1 cellular context compared by ENCODE assay signal in genomic region chr7:140675726-140676125, GRCh38.
TF ChIP-seq lines count a peak whose summit lies in the region.

No MANE protein-coding gene starts in this region.

TF ChIP-seq in GM23338, 12 proteins besides CTCF, POLR2A, EP300 and RAD21:
- TF ChIP-seq JUNB (IDR thresholded peaks at IDR 0.05; ENCODE audit: unreplicated experiment) (no peak), ZNF331 (CRISPR knock-in tag; IDR thresholded peaks at IDR 0.05; ENCODE audit: low read depth) (no peak), STAT1 (IDR thresholded peaks at IDR 0.05; ENCODE audit: unreplicated experiment) (no peak), EZH2phosphoT487 (IDR thresholded peaks at IDR 0.05; ENCODE audit: unreplicated experiment) (no peak)
- TF ChIP-seq, protein P1, sequence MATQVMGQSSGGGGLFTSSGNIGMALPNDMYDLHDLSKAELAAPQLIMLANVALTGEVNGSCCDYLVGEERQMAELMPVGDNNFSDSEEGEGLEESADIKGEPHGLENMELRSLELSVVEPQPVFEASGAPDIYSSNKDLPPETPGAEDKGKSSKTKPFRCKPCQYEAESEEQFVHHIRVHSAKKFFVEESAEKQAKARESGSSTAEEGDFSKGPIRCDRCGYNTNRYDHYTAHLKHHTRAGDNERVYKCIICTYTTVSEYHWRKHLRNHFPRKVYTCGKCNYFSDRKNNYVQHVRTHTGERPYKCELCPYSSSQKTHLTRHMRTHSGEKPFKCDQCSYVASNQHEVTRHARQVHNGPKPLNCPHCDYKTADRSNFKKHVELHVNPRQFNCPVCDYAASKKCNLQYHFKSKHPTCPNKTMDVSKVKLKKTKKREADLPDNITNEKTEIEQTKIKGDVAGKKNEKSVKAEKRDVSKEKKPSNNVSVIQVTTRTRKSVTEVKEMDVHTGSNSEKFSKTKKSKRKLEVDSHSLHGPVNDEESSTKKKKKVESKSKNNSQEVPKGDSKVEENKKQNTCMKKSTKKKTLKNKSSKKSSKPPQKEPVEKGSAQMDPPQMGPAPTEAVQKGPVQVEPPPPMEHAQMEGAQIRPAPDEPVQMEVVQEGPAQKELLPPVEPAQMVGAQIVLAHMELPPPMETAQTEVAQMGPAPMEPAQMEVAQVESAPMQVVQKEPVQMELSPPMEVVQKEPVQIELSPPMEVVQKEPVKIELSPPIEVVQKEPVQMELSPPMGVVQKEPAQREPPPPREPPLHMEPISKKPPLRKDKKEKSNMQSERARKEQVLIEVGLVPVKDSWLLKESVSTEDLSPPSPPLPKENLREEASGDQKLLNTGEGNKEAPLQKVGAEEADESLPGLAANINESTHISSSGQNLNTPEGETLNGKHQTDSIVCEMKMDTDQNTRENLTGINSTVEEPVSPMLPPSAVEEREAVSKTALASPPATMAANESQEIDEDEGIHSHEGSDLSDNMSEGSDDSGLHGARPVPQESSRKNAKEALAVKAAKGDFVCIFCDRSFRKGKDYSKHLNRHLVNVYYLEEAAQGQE (IDR thresholded peaks at IDR 0.05; ENCODE audit: unreplicated experiment) = no peak
- TF ChIP-seq, protein P2, sequence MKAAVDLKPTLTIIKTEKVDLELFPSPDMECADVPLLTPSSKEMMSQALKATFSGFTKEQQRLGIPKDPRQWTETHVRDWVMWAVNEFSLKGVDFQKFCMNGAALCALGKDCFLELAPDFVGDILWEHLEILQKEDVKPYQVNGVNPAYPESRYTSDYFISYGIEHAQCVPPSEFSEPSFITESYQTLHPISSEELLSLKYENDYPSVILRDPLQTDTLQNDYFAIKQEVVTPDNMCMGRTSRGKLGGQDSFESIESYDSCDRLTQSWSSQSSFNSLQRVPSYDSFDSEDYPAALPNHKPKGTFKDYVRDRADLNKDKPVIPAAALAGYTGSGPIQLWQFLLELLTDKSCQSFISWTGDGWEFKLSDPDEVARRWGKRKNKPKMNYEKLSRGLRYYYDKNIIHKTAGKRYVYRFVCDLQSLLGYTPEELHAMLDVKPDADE (IDR thresholded peaks at IDR 0.05) = no peak
- TF ChIP-seq, protein P3, sequence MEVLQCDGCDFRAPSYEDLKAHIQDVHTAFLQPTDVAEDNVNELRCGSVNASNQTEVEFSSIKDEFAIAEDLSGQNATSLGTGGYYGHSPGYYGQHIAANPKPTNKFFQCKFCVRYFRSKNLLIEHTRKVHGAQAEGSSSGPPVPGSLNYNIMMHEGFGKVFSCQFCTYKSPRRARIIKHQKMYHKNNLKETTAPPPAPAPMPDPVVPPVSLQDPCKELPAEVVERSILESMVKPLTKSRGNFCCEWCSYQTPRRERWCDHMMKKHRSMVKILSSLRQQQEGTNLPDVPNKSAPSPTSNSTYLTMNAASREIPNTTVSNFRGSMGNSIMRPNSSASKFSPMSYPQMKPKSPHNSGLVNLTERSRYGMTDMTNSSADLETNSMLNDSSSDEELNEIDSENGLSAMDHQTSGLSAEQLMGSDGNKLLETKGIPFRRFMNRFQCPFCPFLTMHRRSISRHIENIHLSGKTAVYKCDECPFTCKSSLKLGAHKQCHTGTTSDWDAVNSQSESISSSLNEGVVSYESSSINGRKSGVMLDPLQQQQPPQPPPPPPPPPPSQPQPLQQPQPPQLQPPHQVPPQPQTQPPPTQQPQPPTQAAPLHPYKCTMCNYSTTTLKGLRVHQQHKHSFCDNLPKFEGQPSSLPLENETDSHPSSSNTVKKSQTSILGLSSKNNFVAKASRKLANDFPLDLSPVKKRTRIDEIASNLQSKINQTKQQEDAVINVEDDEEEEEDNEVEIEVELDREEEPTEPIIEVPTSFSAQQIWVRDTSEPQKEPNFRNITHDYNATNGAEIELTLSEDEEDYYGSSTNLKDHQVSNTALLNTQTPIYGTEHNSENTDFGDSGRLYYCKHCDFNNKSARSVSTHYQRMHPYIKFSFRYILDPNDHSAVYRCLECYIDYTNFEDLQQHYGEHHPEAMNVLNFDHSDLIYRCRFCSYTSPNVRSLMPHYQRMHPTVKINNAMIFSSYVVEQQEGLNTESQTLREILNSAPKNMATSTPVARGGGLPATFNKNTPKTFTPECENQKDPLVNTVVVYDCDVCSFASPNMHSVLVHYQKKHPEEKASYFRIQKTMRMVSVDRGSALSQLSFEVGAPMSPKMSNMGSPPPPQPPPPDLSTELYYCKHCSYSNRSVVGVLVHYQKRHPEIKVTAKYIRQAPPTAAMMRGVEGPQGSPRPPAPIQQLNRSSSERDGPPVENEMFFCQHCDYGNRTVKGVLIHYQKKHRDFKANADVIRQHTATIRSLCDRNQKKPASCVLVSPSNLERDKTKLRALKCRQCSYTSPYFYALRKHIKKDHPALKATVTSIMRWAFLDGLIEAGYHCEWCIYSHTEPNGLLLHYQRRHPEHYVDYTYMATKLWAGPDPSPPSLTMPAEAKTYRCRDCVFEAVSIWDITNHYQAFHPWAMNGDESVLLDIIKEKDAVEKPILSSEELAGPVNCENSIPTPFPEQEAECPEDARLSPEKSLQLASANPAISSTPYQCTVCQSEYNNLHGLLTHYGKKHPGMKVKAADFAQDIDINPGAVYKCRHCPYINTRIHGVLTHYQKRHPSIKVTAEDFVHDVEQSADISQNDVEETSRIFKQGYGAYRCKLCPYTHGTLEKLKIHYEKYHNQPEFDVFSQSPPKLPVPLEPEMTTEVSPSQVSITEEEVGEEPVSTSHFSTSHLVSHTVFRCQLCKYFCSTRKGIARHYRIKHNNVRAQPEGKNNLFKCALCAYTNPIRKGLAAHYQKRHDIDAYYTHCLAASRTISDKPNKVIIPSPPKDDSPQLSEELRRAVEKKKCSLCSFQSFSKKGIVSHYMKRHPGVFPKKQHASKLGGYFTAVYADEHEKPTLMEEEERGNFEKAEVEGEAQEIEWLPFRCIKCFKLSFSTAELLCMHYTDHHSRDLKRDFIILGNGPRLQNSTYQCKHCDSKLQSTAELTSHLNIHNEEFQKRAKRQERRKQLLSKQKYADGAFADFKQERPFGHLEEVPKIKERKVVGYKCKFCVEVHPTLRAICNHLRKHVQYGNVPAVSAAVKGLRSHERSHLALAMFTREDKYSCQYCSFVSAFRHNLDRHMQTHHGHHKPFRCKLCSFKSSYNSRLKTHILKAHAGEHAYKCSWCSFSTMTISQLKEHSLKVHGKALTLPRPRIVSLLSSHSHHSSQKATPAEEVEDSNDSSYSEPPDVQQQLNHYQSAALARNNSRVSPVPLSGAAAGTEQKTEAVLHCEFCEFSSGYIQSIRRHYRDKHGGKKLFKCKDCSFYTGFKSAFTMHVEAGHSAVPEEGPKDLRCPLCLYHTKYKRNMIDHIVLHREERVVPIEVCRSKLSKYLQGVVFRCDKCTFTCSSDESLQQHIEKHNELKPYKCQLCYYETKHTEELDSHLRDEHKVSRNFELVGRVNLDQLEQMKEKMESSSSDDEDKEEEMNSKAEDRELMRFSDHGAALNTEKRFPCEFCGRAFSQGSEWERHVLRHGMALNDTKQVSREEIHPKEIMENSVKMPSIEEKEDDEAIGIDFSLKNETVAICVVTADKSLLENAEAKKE (CRISPR knock-in tag; IDR thresholded peaks at IDR 0.05) = no peak
